8 cellular contexts compared by ENCODE assay signal in genomic region chr7:16431646-16432424, GRCh38. TPM values are rescaled to one million over a fixed set of nuclear protein-coding genes. Genes with fewer than 3 reads are reported as not detected.
A peak's percentile ranks its signal among the peaks of the same experiment; 100 is the strongest.
DNase-seq lines count a peak whose midpoint lies in the region; ATAC-seq and TF ChIP-seq lines count a peak whose summit lies in the region.

No MANE protein-coding gene starts in this region.

- no peaks in the 10 kb centered on the region for H3K27me3 Mint-ChIP-seq in activated naive CD4-positive, alpha-beta T cell treated with anti-CD3 and anti-CD28 coated beads for 36 hours (ENCODE audit: low read depth)

- no peak for TF ChIP-seq POLR2A in adrenal gland (IDR thresholded peaks at IDR 0.05)

- no peaks in the 10 kb centered on the region for H3K9me3 Mint-ChIP-seq in activated naive CD4-positive, alpha-beta T cell treated with anti-CD3 and anti-CD28 coated beads for 36 hours

- H3K4me1 Mint-ChIP-seq in activated naive CD4-positive, alpha-beta T cell treated with anti-CD3 and anti-CD28 coated beads for 36 hours (ENCODE audit: low read depth) = no peaks in the 10 kb centered on the region

- H3K27me3 ChIP-seq in H7 (ENCODE audit: control insufficient read depth, insufficient read depth, low read length) = no peaks in the 10 kb centered on the region
- H3K27me3 ChIP-seq in adrenal gland = no peaks in the 10 kb centered on the region
- peaks cover under 1% of the 10 kb centered on the region for H3K27me3 ChIP-seq in effector memory CD4-positive, alpha-beta T cell (replicated peaks; ENCODE audit: control insufficient read depth, insufficient read depth, low read length, poor library complexity, severe bottlenecking)

- H3K4me3 Mint-ChIP-seq in activated naive CD4-positive, alpha-beta T cell treated with anti-CD3 and anti-CD28 coated beads for 36 hours = no peak overlapping the region

- ATAC-seq in HG03045 (IDR thresholded peaks at IDR 0.05; ENCODE audit: unreplicated experiment) = no peak

- peak in 5 of 6 experiments; percentile 27 to 45 (median 37) for TF ChIP-seq CTCF in adrenal gland (IDR thresholded peaks at IDR 0.05)

- WGBS in adrenal gland, 4 donors = 84 to 93% (median 91%) methylated on average over 2 of the region's 2 CpGs

- no peak overlapping the region for H3K4me3 ChIP-seq in H7 (ENCODE audit: insufficient read depth, low read depth, low read length)
- H3K4me3 ChIP-seq in adrenal gland = no peak overlapping the region
- no peak overlapping the region for H3K4me3 ChIP-seq in effector memory CD4-positive, alpha-beta T cell (ENCODE audit: insufficient read depth, low read depth, low read length, poor library complexity, severe bottlenecking)

- no peak overlapping the region for H3K27ac Mint-ChIP-seq in activated naive CD4-positive, alpha-beta T cell treated with anti-CD3 and anti-CD28 coated beads for 36 hours

- H3K9me3 ChIP-seq in adrenal gland (replicated peaks in 1 of 3) = no peaks in the 10 kb centered on the region
- H3K9me3 ChIP-seq in effector memory CD4-positive, alpha-beta T cell (ENCODE audit: control insufficient read depth, low read length) = no peaks in the 10 kb centered on the region

- no peaks in the 10 kb centered on the region for H3K36me3 ChIP-seq in H7 (replicated peaks; ENCODE audit: control insufficient read depth, insufficient read depth, low read length)
- H3K36me3 ChIP-seq in adrenal gland (replicated peaks in 1 of 2) = no peaks in the 10 kb centered on the region
- no peaks in the 10 kb centered on the region for H3K36me3 ChIP-seq in effector memory CD4-positive, alpha-beta T cell (ENCODE audit: control insufficient read depth, insufficient read depth, low read length)

- DNase-seq in activated naive CD4-positive, alpha-beta T cell treated with anti-CD3 and anti-CD28 coated beads for 36 hours = peak; percentile 54
- DNase-seq in activated naive CD4-positive, alpha-beta T cell treated with Interleukin-2 at 50 U/mL for 16 hours = no peak
- DNase-seq in H7 = peak; percentile 33
- peak; percentile 34 for DNase-seq in NCI-H1105 (lab: John Stamatoyannopoulos, UW)
- peak in 1 of 7 donors; percentile 36 for DNase-seq in adrenal gland
- peak; percentile 60 for DNase-seq in iPS-NIHi7 (ENCODE audit: extremely low spot score)
- DNase-seq in effector memory CD4-positive, alpha-beta T cell = no peak

- H3K4me1 ChIP-seq in adrenal gland (replicated peaks in 1 of 2) = no peaks in the 10 kb centered on the region
- no peaks in the 10 kb centered on the region for H3K4me1 ChIP-seq in effector memory CD4-positive, alpha-beta T cell (ENCODE audit: control insufficient read depth, insufficient read depth, low read length, poor library complexity, severe bottlenecking)

- no peaks in the 10 kb centered on the region for H3K36me3 Mint-ChIP-seq in activated naive CD4-positive, alpha-beta T cell treated with anti-CD3 and anti-CD28 coated beads for 36 hours (ENCODE audit: low read depth)

- intact Hi-C loops in activated naive CD4-positive, alpha-beta T cell treated with anti-CD3 and anti-CD28 coated beads for 36 hours (cut with micrococcal nuclease) = loop anchor here (1.0 kb wide), 2 partner anchors 133 to 486 kb away; no protein-coding TSS in a partner anchor
- intact Hi-C loops in adrenal gland (cut with DNase I) = no loop called here

- CTCF ChIA-PET in activated naive CD4-positive, alpha-beta T cell treated with anti-CD3 and anti-CD28 coated beads for 36 hours (lab: Charles Lee) = interaction anchor here (0.8 to 6.0 kb wide), 5 partner anchors 10 to 133 kb away, joined by 3 to 87 read pairs (median 3); partner anchors contain the start of gene CRPPA

- H3K27ac ChIP-seq in adrenal gland = no peak overlapping the region
- no peak overlapping the region for H3K27ac ChIP-seq in effector memory CD4-positive, alpha-beta T cell (ENCODE audit: insufficient read depth, low read length, poor library complexity, severe bottlenecking)

RNA-seq across cellular contexts. Expression of gene CRPPA, which starts 10.5 kb away (rescaled TPM):
- total RNA-seq in activated naive CD4-positive, alpha-beta T cell treated with anti-CD3 and anti-CD28 coated beads for 36 hours = under 1 TPM; 0.37 to 0.38 TPM
- total RNA-seq in H7 (2014; rRNA removed; shearing (Covaris generic)) = 0.30 and 0.45 TPM in 2 replicates
- 1 to 10 TPM in 6 of 8 donors, under 1 TPM in 2; 0.79 to 4.2 (median 2.8) TPM for total RNA-seq in adrenal gland
- 1 to 10 TPM in 1 of 3 donors, under 1 TPM in 2; 0.57 to 3.1 (median 0.97) TPM for polyA plus RNA-seq in adrenal gland

RNA-seq across cellular contexts. Expression of gene SOSTDC1, which starts 33.7 kb away (rescaled TPM):
- total RNA-seq in activated naive CD4-positive, alpha-beta T cell treated with anti-CD3 and anti-CD28 coated beads for 36 hours = not detected
- total RNA-seq in H7 (2014; rRNA removed; shearing (Covaris generic)) = not detected in 2 replicates
- total RNA-seq in adrenal gland = under 1 TPM in 4 of 8 donors, not detected in 4; 0.11 to 0.28 (median 0.25) TPM
- polyA plus RNA-seq in adrenal gland = under 1 TPM; 0.13 to 0.16 (median 0.13) TPM

Comparison
In these comparisons a context has a peak if more than half of its experiments do, and no peak if none do; other contexts are left out.
1. DNase-seq: peak in activated naive CD4-positive, alpha-beta T cell treated with anti-CD3 and anti-CD28 coated beads for 36 hours (single experiment), H7 (single experiment), NCI-H1105 (single experiment) and iPS-NIHi7 (single experiment); none in activated naive CD4-positive, alpha-beta T cell treated with Interleukin-2 at 50 U/mL for 16 hours (single experiment) and effector memory CD4-positive, alpha-beta T cell (0 of 3).